1 cellular context compared by ENCODE assay signal in genomic region chr5:139698461-139699146, GRCh38.
TF ChIP-seq lines count a peak whose summit lies in the region.

No MANE protein-coding gene starts in this region.

TF ChIP-seq in HepG2, 621 proteins besides CTCF, POLR2A, EP300 and RAD21 (continued from another document and continues in another):
- TF ChIP-seq PBX2 (CRISPR knock-in tag; IDR thresholded peaks at IDR 0.05) (no peak), MZF1 (CRISPR knock-in tag; IDR thresholded peaks at IDR 0.05; ENCODE audit: borderline replicate concordance) (no peak), ZNF740 (CRISPR knock-in tag; IDR thresholded peaks at IDR 0.05) (peak; percentile 81), DPF2 (CRISPR knock-in tag; IDR thresholded peaks at IDR 0.05; ENCODE audit: borderline replicate concordance, low read depth) (peak; percentile 60; the same call in 1 of the 2 replicates), RFXANK (CRISPR knock-in tag; IDR thresholded peaks at IDR 0.05) (no peak), PRMT3 (CRISPR knock-in tag; IDR thresholded peaks at IDR 0.05; ENCODE audit: borderline replicate concordance, low read depth) (no peak), ZBTB2 (CRISPR knock-in tag; IDR thresholded peaks at IDR 0.05; ENCODE audit: low read depth) (0 out of 2 replicates have a peak, but pooled peaks have one; percentile 18), THAP9 (CRISPR knock-in tag; IDR thresholded peaks at IDR 0.05; ENCODE audit: borderline replicate concordance) (0 out of 2 replicates have a peak, but pooled peaks have one; percentile 1), CHD4 (IDR thresholded peaks at IDR 0.05; ENCODE audit: borderline replicate concordance, low read length) (0 out of 2 replicates have a peak, but pooled peaks have one; percentile 40), FOXA1 (IDR thresholded peaks at IDR 0.05) (no peak), FOXA1 (CRISPR knock-in tag; IDR thresholded peaks at IDR 0.05) (0 out of 2 replicates have a peak, but pooled peaks have one; percentile 11), ZKSCAN5 (CRISPR knock-in tag; IDR thresholded peaks at IDR 0.05) (no peak), GABPB1 (CRISPR knock-in tag; IDR thresholded peaks at IDR 0.05) (0 out of 2 replicates have a peak, but pooled peaks have one; percentile 17), FOXK1 (CRISPR knock-in tag; IDR thresholded peaks at IDR 0.05; ENCODE audit: borderline replicate concordance, low read depth) (no peak), ZBTB33 (CRISPR knock-in tag; IDR thresholded peaks at IDR 0.05) (peak; percentile 84), ZBTB4 (CRISPR knock-in tag; IDR thresholded peaks at IDR 0.05; ENCODE audit: borderline replicate concordance) (no peak), IKZF5 (CRISPR knock-in tag; IDR thresholded peaks at IDR 0.05) (0 out of 2 replicates have a peak, but pooled peaks have one; percentile 14), BRD4 (CRISPR knock-in tag; IDR thresholded peaks at IDR 0.05) (peak; percentile 54; the same call in 1 of the 2 replicates), SPEN (CRISPR knock-in tag; IDR thresholded peaks at IDR 0.05; ENCODE audit: low read depth) (0 out of 2 replicates have a peak, but pooled peaks have one; percentile 5), HNRNPL (IDR thresholded peaks at IDR 0.05; ENCODE audit: low read depth, low read length) (peak; percentile 72; the same call in 1 of the 2 replicates), MAZ (IDR thresholded peaks at IDR 0.05; ENCODE audit: borderline replicate concordance, low read depth, low read length) (no peak), MAZ (CRISPR knock-in tag; IDR thresholded peaks at IDR 0.05; ENCODE audit: low read depth) (no peak), GATA4 (IDR thresholded peaks at IDR 0.05; ENCODE audit: borderline replicate concordance, low read depth) (no peak), HOXA3 (CRISPR knock-in tag; IDR thresholded peaks at IDR 0.05) (0 out of 2 replicates have a peak, but pooled peaks have one; percentile 9), AHDC1 (CRISPR knock-in tag; IDR thresholded peaks at IDR 0.05; ENCODE audit: borderline replicate concordance) (no peak), HNF4A (CRISPR knock-in tag; IDR thresholded peaks at IDR 0.05) (peak; percentile 19; the same call in 1 of the 2 replicates), ZNF547 (CRISPR knock-in tag; IDR thresholded peaks at IDR 0.05) (peak; percentile 49; the same call in 1 of the 2 replicates), BCLAF1 (IDR thresholded peaks at IDR 0.05) (no peak), TBX3 (IDR thresholded peaks at IDR 0.05; ENCODE audit: borderline replicate concordance) (no peak), SP140L (CRISPR knock-in tag; IDR thresholded peaks at IDR 0.05; ENCODE audit: borderline replicate concordance) (no peak), ZNF784 (CRISPR knock-in tag; IDR thresholded peaks at IDR 0.05; ENCODE audit: borderline replicate concordance) (0 out of 2 replicates have a peak, but pooled peaks have one; percentile 58), KLF11 (CRISPR knock-in tag; IDR thresholded peaks at IDR 0.05) (no peak)
